8 cellular contexts compared by ENCODE assay signal in genomic region chr16:397135-397661, GRCh38. TPM values are rescaled to one million over a fixed set of nuclear protein-coding genes. Genes with fewer than 3 reads are reported as not detected.
DNase-seq lines count a peak whose midpoint lies in the region; ATAC-seq and TF ChIP-seq lines count a peak whose summit lies in the region.

TSS of gene NME4 (plus strand) at chr16:397199. CDS start at chr16:397223, 24 bp downstream.

- 0 to 1% (median 0%) methylated on average over 15 to 73 of the region's 75 CpGs; no CpG with 5 or more reads in 1 of the 5 donors for WGBS in stomach, 5 donors

- CTCF ChIA-PET in activated CD8-positive, alpha-beta memory T cell treated with anti-CD3 and anti-CD28 coated beads for 36 hours (lab: Charles Lee) = no interaction called here
- CTCF ChIA-PET in OCI-LY7 (lab: Charles Lee; ENCODE audit: unreplicated experiment) = no interaction called here

- POLR2A ChIA-PET in activated CD8-positive, alpha-beta memory T cell treated with anti-CD3 and anti-CD28 coated beads for 36 hours (lab: Charles Lee) = no interaction called here
- POLR2A ChIA-PET in OCI-LY7 (lab: Charles Lee) = no interaction called here

- H3K4me1 ChIP-seq in OCI-LY7 (ENCODE audit: insufficient read depth, low read length, poor library complexity, severe bottlenecking) = peaks cover 24% of the 10 kb centered on the region
- peaks cover 24 to 48% (median 39%) of the 10 kb centered on the region in 4 donors for H3K4me1 ChIP-seq in stomach

- intact Hi-C loops in OCI-LY7 (cut with micrococcal nuclease; ENCODE audit: unreplicated experiment) = no loop called here
- intact Hi-C loops in stomach (cut with DNase I; ENCODE audit: low total_unique reads) = no loop called here

- H3K9me3 ChIP-seq in OCI-LY7 (ENCODE audit: low read length) (no peaks in the 10 kb centered on the region), stomach (no peaks in the 10 kb centered on the region)

- TF ChIP-seq POLR2A in stomach (IDR thresholded peaks at IDR 0.05) = no peak

- ATAC-seq in HG02642 (IDR thresholded peaks at IDR 0.05; ENCODE audit: poor library complexity, unreplicated experiment) (no peak), HG03159 (IDR thresholded peaks at IDR 0.05; ENCODE audit: unreplicated experiment) (no peak)

- H4K20me1 ChIP-seq in OCI-LY7 (ENCODE audit: insufficient read depth, low read length) = no peaks in the 10 kb centered on the region

- no peak within 1 kb of the TSS for H2AFZ ChIP-seq in OCI-LY7 (ENCODE audit: low read length)

- BruUV-seq in OCI-LY7 (replicated peaks; lab: Mats Ljungman, UMichigan) = no TSS peak

- H3K4me3 ChIP-seq in OCI-LY7 (ENCODE audit: low read depth, low read length, poor library complexity, severe bottlenecking) (peak within 1 kb of the TSS; percentile 60), stomach (peak within 1 kb of the TSS; percentile 62 to 89 (median 76))

- no peaks in the 10 kb centered on the region for H3K27me3 ChIP-seq in stomach

- TF ChIP-seq CTCF in OCI-LY7 (conservative IDR thresholded peaks at IDR 0.05; ENCODE audit: low read length) (no peak), stomach (IDR thresholded peaks at IDR 0.05) (no peak)

- no peak for DNase-seq in activated CD8-positive, alpha-beta memory T cell treated with anti-CD3 and anti-CD28 coated beads for 24 hours
- peak; percentile 43 for DNase-seq in OCI-LY7 (ENCODE audit: low spot score)
- DNase-seq in caudate nucleus (lab: John Stamatoyannopoulos, UW) = no peak
- peak; percentile 80 for DNase-seq in left kidney (ENCODE audit: low read depth, low spot score)
- no peak for DNase-seq in stomach

- H3K4me2 ChIP-seq in OCI-LY7 (ENCODE audit: low read length) = peak within 1 kb of the TSS; percentile 45

- no peaks in the 10 kb centered on the region; the same call in 1 of the 2 replicates for H3K79me2 ChIP-seq in OCI-LY7 (ENCODE audit: insufficient read depth, low read depth, low read length)

- H3K36me3 ChIP-seq in OCI-LY7 (ENCODE audit: insufficient read depth, low read length) (0 out of 2 replicates have a peak, but pooled peaks cover under 1% of the 10 kb centered on the region), stomach (peaks cover 0 to 15% (median 8%) of the 10 kb centered on the region in 4 donors)

- H3K27ac ChIP-seq in OCI-LY7 (ENCODE audit: low read depth, low read length, poor library complexity, severe bottlenecking) (no peak within 1 kb of the TSS), caudate nucleus (ENCODE audit: low read depth, low read length) (peak within 1 kb of the TSS; percentile 62), stomach (peak within 1 kb of the TSS; percentile 72 to 90 (median 83))

- no peaks in the 10 kb centered on the region for H3K9me2 ChIP-seq in OCI-LY7 (ENCODE audit: insufficient read depth, low read length)

- TF ChIP-seq EP300 in stomach (IDR thresholded peaks at IDR 0.05) = no peak

RNA-seq across cellular contexts. Expression of gene NME4, which starts in this region (rescaled TPM):
- 10 to 100 TPM; 16.6 to 17.7 TPM for total RNA-seq in activated CD8-positive, alpha-beta memory T cell treated with anti-CD3 and anti-CD28 coated beads for 36 hours
- 25.0 and 28.3 TPM in 2 replicates for total RNA-seq in OCI-LY7 (2014; rRNA removed; shearing (Covaris generic))
- 24.3 and 25.0 TPM in 2 replicates for total RNA-seq in OCI-LY7 (2022)
- total RNA-seq in stomach = 100 to 1,000 TPM in 1 of 5 donors, 10 to 100 TPM in 4; 23.3 to 187 (median 49.0) TPM
- polyA plus RNA-seq in stomach = 10 to 100 TPM; 84.0 to 97.7 (median 95.6) TPM

Comparison
In these comparisons a context has a peak if more than half of its experiments do, and no peak if none do; other contexts are left out.
1. DNase-seq: peak in OCI-LY7 (single experiment) and left kidney (single experiment); none in activated CD8-positive, alpha-beta memory T cell treated with anti-CD3 and anti-CD28 coated beads for 24 hours (single experiment), caudate nucleus (0 of 61) and stomach (single experiment).